ENCODE assay signal across 7 cellular contexts in the genomic region with DNA sequence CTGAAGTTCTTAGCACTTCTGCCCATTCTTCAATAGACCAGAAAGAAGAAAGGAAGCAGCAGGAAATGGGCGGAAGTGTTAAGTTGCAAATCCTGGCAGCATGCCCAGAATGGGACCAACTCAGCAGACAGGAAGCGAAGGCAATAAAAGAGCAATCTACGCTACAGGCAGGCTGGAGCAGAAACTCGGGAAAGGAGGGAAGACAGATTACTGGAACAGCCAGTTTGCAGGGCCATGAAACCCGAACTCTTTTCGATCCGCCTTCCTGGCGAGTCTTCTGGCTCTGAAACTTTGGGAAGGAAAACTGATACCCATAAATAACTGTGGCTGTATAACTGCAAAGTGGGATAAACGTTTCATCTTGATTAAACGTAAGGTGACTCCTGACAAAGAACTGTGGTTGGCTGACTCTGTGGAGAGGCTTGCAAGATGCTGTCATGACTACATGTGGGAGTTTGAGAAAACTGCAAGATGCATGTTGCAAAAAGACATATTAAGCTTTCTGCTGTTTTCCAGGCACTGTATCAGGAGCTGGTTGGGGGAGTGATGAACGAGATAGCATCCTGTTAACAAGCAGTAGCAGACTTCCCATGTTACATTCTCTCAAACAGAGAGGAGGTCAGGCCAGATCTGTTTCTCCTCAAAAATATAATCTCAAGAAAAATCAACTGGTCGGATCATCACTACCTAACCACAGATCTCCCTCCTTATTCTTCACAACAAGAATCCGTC.
DNase-seq lines count a peak whose midpoint lies in the region; ATAC-seq and TF ChIP-seq lines count a peak whose summit lies in the region.

No MANE protein-coding gene starts in this region.

- CTCF ChIA-PET in activated CD8-positive, alpha-beta T cell treated with anti-CD3 and anti-CD28 coated beads for 36 hours (lab: Charles Lee): no interaction called here

- H3K27ac ChIP-seq in GM23338 (ENCODE audit: low read depth) (no peak overlapping the region), neuronal stem cell (replicated peaks; ENCODE audit: low read length) (no peak overlapping the region), thymus (ENCODE audit: low read depth) (peak overlapping the region; percentile 74)

- H3K9ac ChIP-seq in neuronal stem cell (ENCODE audit: low read depth, low read length, poor library complexity): no peak overlapping the region

- H3K36me3 Mint-ChIP-seq in GM23338 (ENCODE audit: low read depth): no peaks in the 10 kb centered on the region
- H3K36me3 Mint-ChIP-seq in activated CD8-positive, alpha-beta T cell treated with anti-CD3 and anti-CD28 coated beads for 36 hours (ENCODE audit: low read depth): no peaks in the 10 kb centered on the region

- H4K8ac ChIP-seq in neuronal stem cell (ENCODE audit: low read depth, low read length): no peak overlapping the region

- H3K36me3 ChIP-seq in GM23338 (ENCODE audit: insufficient read depth): no peaks in the 10 kb centered on the region; the same call in 1 of the 2 replicates
- no peaks in the 10 kb centered on the region for H3K36me3 ChIP-seq in neuronal stem cell (replicated peaks in 1 of 2; ENCODE audit: control insufficient read depth in 2 of 2, insufficient read depth in 2 of 2, low read length in 2 of 2)
- no peaks in the 10 kb centered on the region for H3K36me3 ChIP-seq in thymus (ENCODE audit: control insufficient read depth, insufficient read depth)

- H3K9me3 Mint-ChIP-seq in GM23338: no peaks in the 10 kb centered on the region; the same call in 1 of the 3 replicates
- H3K9me3 Mint-ChIP-seq in activated CD8-positive, alpha-beta T cell treated with anti-CD3 and anti-CD28 coated beads for 36 hours: no peaks in the 10 kb centered on the region

- H2AFZ ChIP-seq in GM23338 (no peak overlapping the region; the same call in 1 of the 2 replicates), neuronal stem cell (ENCODE audit: low read length) (peak overlapping the region; percentile 60)

- H3K4me3 ChIP-seq in GM23338 (no peak overlapping the region), neuronal stem cell (ENCODE audit: low read length in 2 of 2) (no peak overlapping the region), thymus (ENCODE audit: low read length) (no peak overlapping the region)

- no peak overlapping the region for H3K4ac ChIP-seq in neuronal stem cell (ENCODE audit: low read length)

- DNase-seq in GM23338 (ENCODE audit: low spot score) (peak; percentile 42), NCI-H226 (peak; percentile 59), erythroblast (lab: John Stamatoyannopoulos, UW) (peak; percentile 48 to 71), neuronal stem cell (ENCODE audit: low spot score) (no peak)
- DNase-seq in activated CD8-positive, alpha-beta T cell treated with anti-CD3 and anti-CD28 coated beads for 36 hours: peak; percentile 64

- no peak for TF ChIP-seq CTCF in GM23338 (conservative IDR thresholded peaks at IDR 0.05; ENCODE audit: low read depth in 2 of 2)
- no peak for TF ChIP-seq CTCF in activated CD8-positive, alpha-beta T cell treated with anti-CD3 and anti-CD28 coated beads for 36 hours (IDR thresholded peaks at IDR 0.05)

- no peaks in the 10 kb centered on the region for H3K27me3 Mint-ChIP-seq in GM23338 (ENCODE audit: insufficient read depth, low read depth, poor library complexity)
- H3K27me3 Mint-ChIP-seq in activated CD8-positive, alpha-beta T cell treated with anti-CD3 and anti-CD28 coated beads for 36 hours: no peaks in the 10 kb centered on the region

- H2BK12ac ChIP-seq in neuronal stem cell (ENCODE audit: low read length): no peak overlapping the region

- no peak overlapping the region for H4K91ac ChIP-seq in neuronal stem cell (ENCODE audit: low read depth, low read length, poor library complexity)

- H3K9me3 ChIP-seq in neuronal stem cell (replicated peaks in 1 of 2; ENCODE audit: control insufficient read depth in 2 of 2, insufficient read depth in 1 of 2, low read depth in 1 of 2, low read length in 2 of 2): peaks cover 3 to 6% of the 10 kb centered on the region in 2 donors
- H3K9me3 ChIP-seq in thymus (ENCODE audit: control insufficient read depth): no peaks in the 10 kb centered on the region

- H3F3A ChIP-seq in GM23338 (replicated peaks; ENCODE audit: low read depth): no peaks in the 10 kb centered on the region

- H2BK120ac ChIP-seq in neuronal stem cell (ENCODE audit: low read depth, low read length): no peak overlapping the region

- H2AK5ac ChIP-seq in neuronal stem cell (ENCODE audit: low read depth, low read length): no peak overlapping the region

- peaks cover 7% of the 10 kb centered on the region; the same call in 1 of the 2 replicates for H3K4me1 ChIP-seq in GM23338 (ENCODE audit: insufficient read depth)
- H3K4me1 ChIP-seq in neuronal stem cell (ENCODE audit: control insufficient read depth in 2 of 2, insufficient read depth in 1 of 2, low read depth in 1 of 2, low read length in 2 of 2): no peaks in the 10 kb centered on the region
- peaks cover 24% of the 10 kb centered on the region for H3K4me1 ChIP-seq in thymus (ENCODE audit: control insufficient read depth, insufficient read depth, low read length)

- no peak overlapping the region for H2BK15ac ChIP-seq in neuronal stem cell (ENCODE audit: low read length)

- no peak for TF ChIP-seq POLR2A in erythroblast (IDR thresholded peaks at IDR 0.05; ENCODE audit: low read length)

- no peak overlapping the region for H3K14ac ChIP-seq in neuronal stem cell (ENCODE audit: low read length)

- H3K4me1 Mint-ChIP-seq in GM23338: peaks cover 13% of the 10 kb centered on the region
- peaks cover 16% of the 10 kb centered on the region for H3K4me1 Mint-ChIP-seq in activated CD8-positive, alpha-beta T cell treated with anti-CD3 and anti-CD28 coated beads for 36 hours (ENCODE audit: low read depth)

- no peak overlapping the region for H3K18ac ChIP-seq in neuronal stem cell (ENCODE audit: low read length)

- H4K20me1 ChIP-seq in GM23338 (replicated peaks; ENCODE audit: insufficient read depth): no peaks in the 10 kb centered on the region

- no peaks in the 10 kb centered on the region for H3K9me2 ChIP-seq in GM23338 (ENCODE audit: insufficient read depth)

- no peak overlapping the region for H3K23ac ChIP-seq in neuronal stem cell (ENCODE audit: low read depth, low read length, poor library complexity)

- no peak overlapping the region for H2BK5ac ChIP-seq in neuronal stem cell (ENCODE audit: low read length)

- H3K27me3 ChIP-seq in GM23338 (ENCODE audit: insufficient read depth): no peaks in the 10 kb centered on the region
- no peaks in the 10 kb centered on the region for H3K27me3 ChIP-seq in neuronal stem cell (ENCODE audit: control insufficient read depth in 3 of 3, insufficient read depth in 3 of 3, low read depth in 1 of 3, low read length in 3 of 3)
- no peaks in the 10 kb centered on the region for H3K27me3 ChIP-seq in thymus (ENCODE audit: control insufficient read depth, insufficient read depth)

- intact Hi-C loops in activated CD8-positive, alpha-beta T cell treated with anti-CD3 and anti-CD28 coated beads for 36 hours (cut with micrococcal nuclease): no loop called here

- no peak overlapping the region for H3K27ac Mint-ChIP-seq in GM23338
- no peak overlapping the region for H3K27ac Mint-ChIP-seq in activated CD8-positive, alpha-beta T cell treated with anti-CD3 and anti-CD28 coated beads for 36 hours

- WGBS in neuronal stem cell (ENCODE audit: extremely low coverage in 2 of 2, insufficient read length in 2 of 2, insufficient replicate concordance in 1 of 2), 2 donors: no CpG with 5 or more reads among the region's 13 CpGs
- 30% methylated on average over 13 of the region's 13 CpGs for WGBS in thymus

- POLR2A ChIA-PET in activated CD8-positive, alpha-beta T cell treated with anti-CD3 and anti-CD28 coated beads for 36 hours (lab: Charles Lee): no interaction called here

- no peaks in the 10 kb centered on the region for H3K79me2 ChIP-seq in GM23338 (replicated peaks; ENCODE audit: insufficient read depth)

- ATAC-seq in GM23338 (0 out of 3 replicates have a peak, but pooled peaks have one; percentile 31), GM18502 (IDR thresholded peaks at IDR 0.05; ENCODE audit: poor library complexity, unreplicated experiment) (no peak)
- ATAC-seq in activated CD8-positive, alpha-beta T cell treated with anti-CD3 and anti-CD28 coated beads for 36 hours: peak; percentile 34

- H3K79me1 ChIP-seq in neuronal stem cell (ENCODE audit: low read depth, low read length): no peaks in the 10 kb centered on the region

- H3K4me3 Mint-ChIP-seq in GM23338: no peak overlapping the region
- H3K4me3 Mint-ChIP-seq in activated CD8-positive, alpha-beta T cell treated with anti-CD3 and anti-CD28 coated beads for 36 hours: no peak overlapping the region

- H3K4me2 ChIP-seq in GM23338: peak overlapping the region; percentile 22; the same call in 1 of the 2 replicates
- no peak overlapping the region for H3K4me2 ChIP-seq in neuronal stem cell (ENCODE audit: insufficient read depth, low read length, poor library complexity, severe bottlenecking)

TF ChIP-seq in GM23338, 12 proteins besides CTCF, POLR2A, EP300 and RAD21 (continues in another document):
- TF ChIP-seq NANOG (IDR thresholded peaks at IDR 0.05; ENCODE audit: borderline replicate concordance): no peak
